ENCODE assay signal across 8 cellular contexts in genomic region chr7:5701085-5701914, GRCh38.
DNase-seq lines count a peak whose midpoint lies in the region; ATAC-seq and TF ChIP-seq lines count a peak whose summit lies in the region.

No MANE protein-coding gene starts in this region.

- TF ChIP-seq CTCF in mammary epithelial cell (conservative IDR thresholded peaks at IDR 0.05 in 1 of 2, IDR thresholded peaks at IDR 0.05 in 1 of 2; ENCODE audit: extremely low read depth in 1 of 2, insufficient read depth in 1 of 2, low read depth in 1 of 2, low read length in 2 of 2) (no peak), sigmoid colon (IDR thresholded peaks at IDR 0.05) (no peak)

- peak overlapping the region; percentile 24 for H3K4me2 ChIP-seq in mammary epithelial cell (ENCODE audit: insufficient read depth, low read depth, low read length)

- TF ChIP-seq POLR2A in sigmoid colon (IDR thresholded peaks at IDR 0.05): no peak

- no peak overlapping the region for H3K4me3 ChIP-seq in mammary epithelial cell (replicated peaks in 1 of 3; ENCODE audit: insufficient read depth in 1 of 3, low read depth in 2 of 3, low read length in 3 of 3)
- H3K4me3 ChIP-seq in sigmoid colon: no peak overlapping the region

- CTCF ChIA-PET in mammary epithelial cell (lab: Charles Lee; ENCODE audit: low non-redundant PET): interaction anchor here (0.6 kb wide), 1 partner anchor 80 kb away, joined by 3 read pairs; the partner anchor contains the start of gene RNF216

- BruUV-seq in mammary epithelial cell (replicated peaks; lab: Mats Ljungman, UMichigan): no TSS peak

- no peak overlapping the region for H2AFZ ChIP-seq in mammary epithelial cell (ENCODE audit: low read depth, low read length)

- H3K27ac ChIP-seq in mammary epithelial cell (ENCODE audit: insufficient read depth, low read depth, low read length) (peak overlapping the region; percentile 45), sigmoid colon (peak overlapping the region; percentile 93 to 99 (median 94))

- ATAC-seq in GM18498 (IDR thresholded peaks at IDR 0.05; ENCODE audit: unreplicated experiment) (no peak), HG02840 (IDR thresholded peaks at IDR 0.05; ENCODE audit: low FRiP score, unreplicated experiment) (no peak)

- H3K27me3 ChIP-seq in mammary epithelial cell (ENCODE audit: insufficient read depth, low read length) (no peaks in the 10 kb centered on the region), sigmoid colon (no peaks in the 10 kb centered on the region)

- peak overlapping the region; percentile 6 for H3K9ac ChIP-seq in mammary epithelial cell (ENCODE audit: insufficient read depth, low read length)

- H3K4me1 ChIP-seq in mammary epithelial cell (ENCODE audit: insufficient read depth, low read length) (peaks cover 44% of the 10 kb centered on the region), sigmoid colon (peaks cover 0 to 83% (median 73%) of the 10 kb centered on the region in 4 donors)

- DNase-seq in EL (peak; percentile 27), RPMI7951 (ENCODE audit: low read depth) (peak; percentile 58), mammary epithelial cell (peak; percentile 80), sigmoid colon (no peak), foreskin melanocyte (no peak), SK-N-DZ (ENCODE audit: low spot score) (no peak)

- H4K20me1 ChIP-seq in mammary epithelial cell (ENCODE audit: insufficient read depth, low read length): no peaks in the 10 kb centered on the region

- H3K36me3 ChIP-seq in mammary epithelial cell (ENCODE audit: insufficient read depth, low read length) (peaks cover 4% of the 10 kb centered on the region), sigmoid colon (peaks cover 0 to 17% (median 4%) of the 10 kb centered on the region in 4 donors)

- H3K9me3 ChIP-seq in mammary epithelial cell (replicated peaks; ENCODE audit: insufficient read depth, low read length) (no peaks in the 10 kb centered on the region), sigmoid colon (no peaks in the 10 kb centered on the region)

- intact Hi-C loops in mammary epithelial cell (cut with micrococcal nuclease) (no loop called here), sigmoid colon (cut with DNase I) (no loop called here)

- dilution Hi-C loops in mammary epithelial cell (cut with HindIII; ENCODE audit: low sequenced_read_pairs): loop anchor here (10.0 kb wide), 1 partner anchor 76 kb away; no protein-coding TSS in a partner anchor

- WGBS in mammary epithelial cell (ENCODE audit: low coverage, missing lambda C conversion rate): 73% methylated on average over 14 of the region's 14 CpGs
- WGBS in sigmoid colon, 2 donors: 69 to 89% methylated on average over 14 of the region's 14 CpGs

- in situ Hi-C loops in mammary epithelial cell (cut with MboI; ENCODE audit: low sequenced_read_pairs in 2 of 2): loop anchor here in 1 of 2 donors (10.0 kb wide), 1 partner anchor 206 kb away; no protein-coding TSS in a partner anchor

- TF ChIP-seq EP300 in sigmoid colon (IDR thresholded peaks at IDR 0.05): no peak

- H3K79me2 ChIP-seq in mammary epithelial cell (ENCODE audit: insufficient read depth, low read length): peaks cover 2% of the 10 kb centered on the region

Comparison
In these comparisons a context has a peak if more than half of its experiments do, and no peak if none do; other contexts are left out.
1. DNase-seq: peak in EL (single experiment), RPMI7951 (single experiment) and mammary epithelial cell (single experiment); none in sigmoid colon (single experiment), foreskin melanocyte (single experiment) and SK-N-DZ (single experiment).